24 cellular contexts compared by ENCODE assay signal in the genomic region with DNA sequence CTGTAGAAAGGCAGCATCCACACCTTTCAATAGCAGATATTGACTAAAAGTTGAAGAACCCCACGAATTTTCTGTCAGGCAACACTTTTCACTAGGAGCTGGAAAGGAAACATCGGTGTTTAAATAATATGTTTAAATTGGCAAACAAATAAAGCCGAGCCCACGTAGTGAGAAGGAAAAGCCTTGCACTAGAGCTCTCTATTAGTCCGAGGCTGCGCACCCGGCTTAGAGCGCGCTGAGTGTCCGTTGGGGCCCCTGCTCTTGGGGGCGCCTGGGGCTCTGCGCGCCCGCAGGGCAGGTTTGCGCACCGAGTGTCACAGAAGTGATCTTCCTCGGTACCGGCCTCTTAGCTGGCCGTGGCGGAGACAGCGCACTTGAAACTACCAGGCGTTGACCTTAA. TPM values are rescaled to one million over a fixed set of nuclear protein-coding genes. Genes with fewer than 3 reads are reported as not detected.
"Had no signal": no experiment of that assay in that cellular context is flagged by ENCODE, and none has a peak within 500 bp of the region (broad histone marks: within the 10 kb centered on the region; RNA-seq: fewer than 3 reads in every experiment).

No MANE protein-coding gene starts in this region.

- H3K9me3 ChIP-seq: MG63, SJSA1 had no signal

- H3K4me3 ChIP-seq: MG63, SJSA1, SK-N-MC had no signal

- H3K36me3 ChIP-seq: MG63, SJSA1 had no signal

- DNase-seq: IMR-90, Karpas-422, KG1, MG63, NCI-H1092, NCI-H1105 treated with DMSO at 0.1 percent for 48 hours, NCI-H1417 treated with DMSO at 0.1 percent for 48 hours, NCI-H146, NCI-H1694 treated with DMSO at 0.1 percent for 48 hours, NCI-H1930, NCI-H2081, NCI-H2107, NCI-H226, NCI-H446, NCI-H510A, NCI-H524 treated with DMSO at 0.1 percent for 48 hours, NCI-H69, NCI-H774, Right ventricle myocardium superior, RPMI8226, SIG-M5 had no signal

- H3K27ac ChIP-seq: SJSA1, SK-N-MC had no signal

- FAIRE-seq: RCC 7860 had no signal

RNA-seq across cellular contexts. Expression of a gene that starts 6.4 kb away (rescaled TPM):
- total RNA-seq: Right ventricle myocardium superior, SJSA1 had no signal

RNA-seq across cellular contexts. Expression of a gene that starts 6.8 kb away (rescaled TPM):
- total RNA-seq: Right ventricle myocardium superior had no signal
